In the genomic region with DNA sequence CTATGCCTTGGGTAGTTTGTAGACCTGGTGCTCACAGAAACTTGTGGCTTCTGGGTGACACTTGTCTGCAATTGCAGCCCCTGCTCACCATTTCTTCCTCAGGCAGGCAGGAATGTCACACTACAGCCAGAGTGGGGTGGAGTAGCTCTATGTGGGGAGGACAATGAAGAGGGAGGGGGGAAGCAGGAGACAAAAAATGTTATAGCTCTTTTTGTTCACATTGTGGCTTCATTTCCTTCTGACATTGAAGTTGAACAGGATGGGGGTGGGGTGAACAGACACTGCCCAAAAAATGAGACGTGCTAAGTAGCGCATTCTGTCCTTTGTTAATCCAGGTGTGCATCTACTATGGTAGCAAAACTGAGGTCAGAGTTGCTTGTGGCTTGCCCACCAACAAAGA, we compare ENCODE assay signal across 13 cellular contexts. TPM values are rescaled to one million over a fixed set of nuclear protein-coding genes. Genes with fewer than 3 reads are reported as not detected.
DNase-seq lines count a peak whose midpoint lies in the region; ATAC-seq lines count a peak whose summit lies in the region.
"Had no signal": no experiment of that assay in that cellular context is flagged by ENCODE, and none has a peak within 500 bp of the region (broad histone marks: within the 10 kb centered on the region; RNA-seq: fewer than 3 reads in every experiment).

A gene with protein sequence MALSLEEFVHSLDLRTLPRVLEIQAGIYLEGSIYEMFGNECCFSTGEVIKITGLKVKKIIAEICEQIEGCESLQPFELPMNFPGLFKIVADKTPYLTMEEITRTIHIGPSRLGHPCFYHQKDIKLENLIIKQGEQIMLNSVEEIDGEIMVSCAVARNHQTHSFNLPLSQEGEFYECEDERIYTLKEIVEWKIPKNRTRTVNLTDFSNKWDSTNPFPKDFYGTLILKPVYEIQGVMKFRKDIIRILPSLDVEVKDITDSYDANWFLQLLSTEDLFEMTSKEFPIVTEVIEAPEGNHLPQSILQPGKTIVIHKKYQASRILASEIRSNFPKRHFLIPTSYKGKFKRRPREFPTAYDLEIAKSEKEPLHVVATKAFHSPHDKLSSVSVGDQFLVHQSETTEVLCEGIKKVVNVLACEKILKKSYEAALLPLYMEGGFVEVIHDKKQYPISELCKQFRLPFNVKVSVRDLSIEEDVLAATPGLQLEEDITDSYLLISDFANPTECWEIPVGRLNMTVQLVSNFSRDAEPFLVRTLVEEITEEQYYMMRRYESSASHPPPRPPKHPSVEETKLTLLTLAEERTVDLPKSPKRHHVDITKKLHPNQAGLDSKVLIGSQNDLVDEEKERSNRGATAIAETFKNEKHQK (minus strand): TSS at position 124 of the 400 bp plus-strand sequence. CDS start 126 bp downstream, outside the sequence.

- POLR2A ChIA-PET in activated CD4-positive, alpha-beta memory T cell treated with anti-CD3 and anti-CD28 coated beads for 36 hours (lab: Charles Lee) = interaction anchor here (0.5 to 1.1 kb wide), 4 partner anchors 8 to 94 kb away, joined by 3 to 4 read pairs (median 4); no protein-coding TSS in a partner anchor

- peaks cover 4% of the 10 kb centered on the region for H3K36me3 Mint-ChIP-seq in activated CD4-positive, alpha-beta memory T cell treated with anti-CD3 and anti-CD28 coated beads for 36 hours
- H3K36me3 Mint-ChIP-seq in activated naive CD8-positive, alpha-beta T cell treated with anti-CD3 and anti-CD28 coated beads, Interleukin-2, amount 50 U/mL, for 24 hours (ENCODE audit: low read depth) = peaks cover 4% of the 10 kb centered on the region
- H3K36me3 Mint-ChIP-seq: naive B cell had no signal

- DNase-seq in NCI-H69 (lab: John Stamatoyannopoulos, UW) = peak; percentile 19
- DNase-seq in activated CD4-positive, alpha-beta memory T cell treated with anti-CD3 and anti-CD28 coated beads for 36 hours = peak; percentile 50
- peak; percentile 48 for DNase-seq in activated naive CD8-positive, alpha-beta T cell treated with anti-CD3 and anti-CD28 coated beads, Interleukin-2, amount 50 U/mL, for 24 hours
- peak in 5 of 6 experiments; percentile 17 to 74 (median 70) for DNase-seq in stimulated activated naive CD4-positive, alpha-beta T cell (lab: John Stamatoyannopoulos, UW)
- DNase-seq: foreskin keratinocyte, H7, islet precursor cell, naive B cell, NCI-H2081 had no signal

- peaks cover 64% of the 10 kb centered on the region for H3K4me1 Mint-ChIP-seq in activated CD4-positive, alpha-beta memory T cell treated with anti-CD3 and anti-CD28 coated beads for 36 hours (ENCODE audit: low read depth)
- peaks cover 56% of the 10 kb centered on the region for H3K4me1 Mint-ChIP-seq in activated naive CD8-positive, alpha-beta T cell treated with anti-CD3 and anti-CD28 coated beads, Interleukin-2, amount 50 U/mL, for 24 hours
- H3K4me1 Mint-ChIP-seq: naive B cell had no signal

- CTCF ChIA-PET in activated CD4-positive, alpha-beta memory T cell treated with anti-CD3 and anti-CD28 coated beads for 36 hours (lab: Charles Lee) = interaction anchor here (0.8 to 1.9 kb wide), 4 partner anchors 9 to 46 kb away, joined by 3 to 8 read pairs (median 4); no protein-coding TSS in a partner anchor

- no peaks in the 10 kb centered on the region for H3K9me3 Mint-ChIP-seq in activated CD4-positive, alpha-beta memory T cell treated with anti-CD3 and anti-CD28 coated beads for 36 hours
- no peaks in the 10 kb centered on the region for H3K9me3 Mint-ChIP-seq in activated naive CD8-positive, alpha-beta T cell treated with anti-CD3 and anti-CD28 coated beads, Interleukin-2, amount 50 U/mL, for 24 hours

- intact Hi-C loops in activated CD4-positive, alpha-beta memory T cell treated with anti-CD3 and anti-CD28 coated beads for 36 hours (cut with micrococcal nuclease) = loop anchor here (1.0 to 10.0 kb wide), 3 partner anchors 21 to 354 kb away; no protein-coding TSS in a partner anchor

- ATAC-seq in activated naive CD8-positive, alpha-beta T cell treated with anti-CD3 and anti-CD28 coated beads, Interleukin-2, amount 50 U/mL, for 24 hours = peak; percentile 56
- ATAC-seq in HG03095 (IDR thresholded peaks at IDR 0.05; ENCODE audit: unreplicated experiment) (no peak), GM19467 (IDR thresholded peaks at IDR 0.05; ENCODE audit: unreplicated experiment) (no peak), GM18498 (IDR thresholded peaks at IDR 0.05; ENCODE audit: unreplicated experiment) (no peak)
- ATAC-seq: foreskin keratinocyte, K562 had no signal

- peak within 1 kb of the TSS; percentile 89 for H3K4me3 Mint-ChIP-seq in activated CD4-positive, alpha-beta memory T cell treated with anti-CD3 and anti-CD28 coated beads for 36 hours
- peak within 1 kb of the TSS; percentile 86 for H3K4me3 Mint-ChIP-seq in activated naive CD8-positive, alpha-beta T cell treated with anti-CD3 and anti-CD28 coated beads, Interleukin-2, amount 50 U/mL, for 24 hours
- H3K4me3 Mint-ChIP-seq: naive B cell had no signal

- peak within 1 kb of the TSS; percentile 93 for H3K27ac Mint-ChIP-seq in activated CD4-positive, alpha-beta memory T cell treated with anti-CD3 and anti-CD28 coated beads for 36 hours
- H3K27ac Mint-ChIP-seq in activated naive CD8-positive, alpha-beta T cell treated with anti-CD3 and anti-CD28 coated beads, Interleukin-2, amount 50 U/mL, for 24 hours = peak within 1 kb of the TSS; percentile 91

- no peaks in the 10 kb centered on the region for H3K27me3 Mint-ChIP-seq in activated CD4-positive, alpha-beta memory T cell treated with anti-CD3 and anti-CD28 coated beads for 36 hours
- H3K27me3 Mint-ChIP-seq in activated naive CD8-positive, alpha-beta T cell treated with anti-CD3 and anti-CD28 coated beads, Interleukin-2, amount 50 U/mL, for 24 hours = no peaks in the 10 kb centered on the region
- H3K27me3 Mint-ChIP-seq: naive B cell had no signal

RNA-seq across cellular contexts. Expression of the gene that starts here (rescaled TPM):
- total RNA-seq in activated CD4-positive, alpha-beta memory T cell treated with anti-CD3 and anti-CD28 coated beads for 36 hours = 10 to 100 TPM in 1 of 2 experiments, 1 to 10 TPM in 1; 9.5 to 11.5 TPM
- total RNA-seq: foreskin keratinocyte, H7 had no signal

Comparison
In these comparisons a context has a peak if more than half of its experiments do, and no peak if none do; other contexts are left out.
1. DNase-seq: peak in every context shown above with its lines; median percentile 70 in stimulated activated naive CD4-positive, alpha-beta T cell; 50 in activated CD4-positive, alpha-beta memory T cell treated with anti-CD3 and anti-CD28 coated beads for 36 hours; 48 in activated naive CD8-positive, alpha-beta T cell treated with anti-CD3 and anti-CD28 coated beads, Interleukin-2, amount 50 U/mL, for 24 hours; 19 in NCI-H69.